In genomic region chr10:92542458-92542857, GRCh38 we compare ENCODE assay signal across 24 cellular contexts.
"Had no signal": no experiment of that assay in that cellular context is flagged by ENCODE, and none has a peak within 500 bp of the region (broad histone marks: within the 10 kb centered on the region; RNA-seq: fewer than 3 reads in every experiment).

No MANE protein-coding gene starts in this region.

- DNase-seq: activated CD4-positive, alpha-beta memory T cell treated with anti-CD3 and anti-CD28 coated beads, Interleukin-2, amount 10 ng/mL, durations not matched to agents 7 days and 5 days; activated CD4-positive, alpha-beta T cell treated with anti-CD3 and anti-CD28 coated beads for 36 hours; activated CD4-positive, alpha-beta T cell treated with anti-CD3 and anti-CD28 coated beads, Interleukin-2, amount 50 U/mL, for 1 hour; activated naive CD4-positive, alpha-beta T cell treated with anti-CD3 and anti-CD28 coated beads, Interleukin-2, amount 50 U/mL, for 16 hours; activated naive CD8-positive, alpha-beta T cell treated with anti-CD3 and anti-CD28 coated beads, Interleukin-2, amount 10 ng/mL, durations not matched to agents 7 days and 5 days; adrenal gland; anterior cingulate cortex; cerebellar nuclear complex; NCI-H1092; NCI-H1417; NCI-H2029; NCI-H2107; NCI-H2171 treated with DMSO at 0.1 percent for 48 hours; NCI-H226; NCI-H526 treated with DMSO at 0.1 percent for 48 hours; NK-92 treated with Interleukin-12 subunit alpha and Interleukin-12 subunit beta, amount 100 ng/mL, for 24 hours; OCI-M1; RPMI8226; T-cell; T-helper 2 cell; T1000 had no signal

- ATAC-seq: activated CD4-positive, alpha-beta T cell treated with anti-CD3 and anti-CD28 coated beads for 36 hours; Panc1; Right ventricle myocardium inferior; T-cell had no signal

- H3K4me3 Mint-ChIP-seq: activated CD4-positive, alpha-beta memory T cell treated with anti-CD3 and anti-CD28 coated beads, Interleukin-2, amount 10 ng/mL, durations not matched to agents 7 days and 5 days; activated CD4-positive, alpha-beta T cell treated with anti-CD3 and anti-CD28 coated beads for 36 hours; activated naive CD8-positive, alpha-beta T cell treated with anti-CD3 and anti-CD28 coated beads, Interleukin-2, amount 10 ng/mL, durations not matched to agents 7 days and 5 days; T-cell had no signal

- H3K27ac Mint-ChIP-seq: activated CD4-positive, alpha-beta memory T cell treated with anti-CD3 and anti-CD28 coated beads, Interleukin-2, amount 10 ng/mL, durations not matched to agents 7 days and 5 days; activated CD4-positive, alpha-beta T cell treated with anti-CD3 and anti-CD28 coated beads for 36 hours; activated naive CD8-positive, alpha-beta T cell treated with anti-CD3 and anti-CD28 coated beads, Interleukin-2, amount 10 ng/mL, durations not matched to agents 7 days and 5 days; T-cell had no signal

- H3K9me3 ChIP-seq: adrenal gland had no signal

- H3K4me3 ChIP-seq: adrenal gland, SK-N-MC had no signal

- H3K27me3 ChIP-seq: adrenal gland had no signal

- H3K9me3 Mint-ChIP-seq: activated CD4-positive, alpha-beta memory T cell treated with anti-CD3 and anti-CD28 coated beads, Interleukin-2, amount 10 ng/mL, durations not matched to agents 7 days and 5 days; activated naive CD8-positive, alpha-beta T cell treated with anti-CD3 and anti-CD28 coated beads, Interleukin-2, amount 10 ng/mL, durations not matched to agents 7 days and 5 days; T-cell had no signal

- H3K27me3 Mint-ChIP-seq: activated CD4-positive, alpha-beta memory T cell treated with anti-CD3 and anti-CD28 coated beads, Interleukin-2, amount 10 ng/mL, durations not matched to agents 7 days and 5 days; activated CD4-positive, alpha-beta T cell treated with anti-CD3 and anti-CD28 coated beads for 36 hours; activated naive CD8-positive, alpha-beta T cell treated with anti-CD3 and anti-CD28 coated beads, Interleukin-2, amount 10 ng/mL, durations not matched to agents 7 days and 5 days; T-cell had no signal

- H3K36me3 ChIP-seq: adrenal gland had no signal
